ENCODE assay signal across 1 cellular context in genomic region chr2:227627769-227628168, GRCh38.
TF ChIP-seq lines count a peak whose summit lies in the region.

No MANE protein-coding gene starts in this region.

TF ChIP-seq in HepG2, 621 proteins besides CTCF, POLR2A, EP300 and RAD21:
- TF ChIP-seq ZNF761 (CRISPR knock-in tag; conservative IDR thresholded peaks at IDR 0.05) = no peak
- TF ChIP-seq NRL (CRISPR knock-in tag; IDR thresholded peaks at IDR 0.05; ENCODE audit: borderline replicate concordance) = no peak
- TF ChIP-seq POGZ (CRISPR knock-in tag; IDR thresholded peaks at IDR 0.05) = no peak
- no peak for TF ChIP-seq MED1 (CRISPR knock-in tag; IDR thresholded peaks at IDR 0.05)
